19 cellular contexts compared by ENCODE assay signal in the genomic region with DNA sequence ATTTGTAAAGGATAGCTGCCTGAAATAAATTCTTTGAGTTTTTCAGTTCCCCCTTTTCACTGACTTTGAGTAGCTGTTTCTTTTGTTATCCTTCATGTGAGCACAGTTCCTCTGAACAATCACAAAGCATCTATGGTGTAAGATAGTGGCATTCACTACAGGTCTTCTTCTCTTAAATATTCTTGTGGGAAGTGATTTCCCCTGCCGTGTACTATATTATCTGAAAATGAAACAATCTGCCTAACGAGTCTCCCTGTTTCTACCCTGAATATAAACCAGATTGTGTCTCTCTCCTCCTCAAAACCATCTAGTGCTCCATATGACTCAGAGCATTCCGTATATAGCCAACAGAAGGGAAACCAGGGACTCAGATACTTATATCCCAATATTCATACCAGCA.
A peak's percentile ranks its signal among the peaks of the same experiment; 100 is the strongest.
DNase-seq lines count a peak whose midpoint lies in the region; ATAC-seq and TF ChIP-seq lines count a peak whose summit lies in the region.
"Had no signal": no experiment of that assay in that cellular context is flagged by ENCODE, and none has a peak within 500 bp of the region (broad histone marks: within the 10 kb centered on the region; RNA-seq: fewer than 3 reads in every experiment).

No MANE protein-coding gene starts in this region.

- peaks cover 5% of the 10 kb centered on the region for H3K4me1 ChIP-seq in neural progenitor cell

- no peak overlapping the region for H3K4me2 ChIP-seq in neural progenitor cell

- H3K36me3 Mint-ChIP-seq in neural progenitor cell, result peaks cover 14% of the 10 kb centered on the region

- peaks cover 7% of the 10 kb centered on the region for H3K4me1 Mint-ChIP-seq in neural progenitor cell
- H3K4me1 Mint-ChIP-seq: activated naive CD4-positive, alpha-beta T cell treated with anti-CD3 and anti-CD28 coated beads, Interleukin-2, amount 50 U/mL, for 24 hours; CD4-positive, CD25-positive, alpha-beta regulatory T cell had no signal

- H3K9ac ChIP-seq in neural progenitor cell, result no peak overlapping the region

- H3K36me3 ChIP-seq in neural progenitor cell, result no peaks in the 10 kb centered on the region

- H3K9me3 Mint-ChIP-seq in neural progenitor cell, result peaks cover 2% of the 10 kb centered on the region
- H3K9me3 Mint-ChIP-seq: stimulated activated naive CD8-positive, alpha-beta T cell treated with anti-CD3 and anti-CD28 coated beads, Interleukin-15, Interleukin-2, amounts not matched to agents 100 ng/mL and 50 ng/mL, for 24 hours had no signal

- H3K4me3 ChIP-seq in neural progenitor cell, result no peak overlapping the region

- H4K20me1 ChIP-seq in neural progenitor cell (ENCODE audit: low read depth), result no peaks in the 10 kb centered on the region

- no peaks in the 10 kb centered on the region for H3K27me3 Mint-ChIP-seq in neural progenitor cell (ENCODE audit: insufficient read depth, low read depth)
- H3K27me3 Mint-ChIP-seq: activated naive CD4-positive, alpha-beta T cell treated with anti-CD3 and anti-CD28 coated beads, Interleukin-2, amount 50 U/mL, for 24 hours; CD4-positive, CD25-positive, alpha-beta regulatory T cell; stimulated activated naive CD8-positive, alpha-beta T cell treated with anti-CD3 and anti-CD28 coated beads, Interleukin-15, Interleukin-2, amounts not matched to agents 100 ng/mL and 50 ng/mL, for 24 hours had no signal

- DNase-seq in MV-4-11 (lab: John Stamatoyannopoulos, UW) (peak; percentile 68), NCI-H748 (lab: John Stamatoyannopoulos, UW; ENCODE audit: unreplicated experiment) (no peak), NCI-H446 treated with DMSO at 0.1 percent for 48 hours (lab: John Stamatoyannopoulos, UW) (no peak), neural progenitor cell (ENCODE audit: low spot score) (no peak), hippocampal formation (lab: John Stamatoyannopoulos, UW) (no peak)
- DNase-seq: activated CD8-positive, alpha-beta T cell treated with anti-CD3 and anti-CD28 coated beads, Interleukin-2, amount 10 ng/mL, durations not matched to agents 7 days and 5 days; CD4-positive, CD25-positive, alpha-beta regulatory T cell; cerebellar nuclear complex; erythroblast; HCEC 1CT; KG1; mesenchymal stem cell; NCI-H1930; stimulated activated CD4-positive, alpha-beta T cell treated with anti-CD3 and anti-CD28 coated beads, Interleukin-1b, Interleukin-23, amount 100 ng/mL, for 48 hours had no signal

- no peak for TF ChIP-seq CTCF in neural progenitor cell (IDR thresholded peaks at IDR 0.05)

- H3K27ac ChIP-seq in neural progenitor cell, result no peak overlapping the region

- peak; percentile 75 for ATAC-seq in GM18861 (IDR thresholded peaks at IDR 0.05; ENCODE audit: unreplicated experiment)
- peak; percentile 49 for ATAC-seq in GM21390 (IDR thresholded peaks at IDR 0.05; ENCODE audit: unreplicated experiment)
- ATAC-seq in HG02981 (IDR thresholded peaks at IDR 0.05; ENCODE audit: unreplicated experiment), result peak; percentile 48
- ATAC-seq: activated CD8-positive, alpha-beta T cell treated with anti-CD3 and anti-CD28 coated beads, Interleukin-2, amount 10 ng/mL, durations not matched to agents 7 days and 5 days had no signal

- H3F3A ChIP-seq in neural progenitor cell (ENCODE audit: low read depth), result no peaks in the 10 kb centered on the region

- H3K27me3 ChIP-seq in neural progenitor cell, result no peaks in the 10 kb centered on the region

- H2AFZ ChIP-seq in neural progenitor cell (replicated peaks), result no peak overlapping the region

- H3K79me2 ChIP-seq in neural progenitor cell (ENCODE audit: low read depth), result no peaks in the 10 kb centered on the region

- H3K9me3 ChIP-seq in neural progenitor cell (ENCODE audit: low read depth), result no peaks in the 10 kb centered on the region

- H3K4me3 Mint-ChIP-seq in neural progenitor cell, result no peak overlapping the region
- H3K4me3 Mint-ChIP-seq: activated CD8-positive, alpha-beta T cell treated with anti-CD3 and anti-CD28 coated beads, Interleukin-2, amount 10 ng/mL, durations not matched to agents 7 days and 5 days; activated naive CD4-positive, alpha-beta T cell treated with anti-CD3 and anti-CD28 coated beads, Interleukin-2, amount 50 U/mL, for 24 hours; CD4-positive, CD25-positive, alpha-beta regulatory T cell; stimulated activated naive CD8-positive, alpha-beta T cell treated with anti-CD3 and anti-CD28 coated beads, Interleukin-15, Interleukin-2, amounts not matched to agents 100 ng/mL and 50 ng/mL, for 24 hours had no signal

- no peak overlapping the region for H3K27ac Mint-ChIP-seq in neural progenitor cell
- H3K27ac Mint-ChIP-seq: activated CD8-positive, alpha-beta T cell treated with anti-CD3 and anti-CD28 coated beads, Interleukin-2, amount 10 ng/mL, durations not matched to agents 7 days and 5 days; activated naive CD4-positive, alpha-beta T cell treated with anti-CD3 and anti-CD28 coated beads, Interleukin-2, amount 50 U/mL, for 24 hours; CD4-positive, CD25-positive, alpha-beta regulatory T cell; stimulated activated naive CD8-positive, alpha-beta T cell treated with anti-CD3 and anti-CD28 coated beads, Interleukin-15, Interleukin-2, amounts not matched to agents 100 ng/mL and 50 ng/mL, for 24 hours had no signal
